In genomic region chr6:27479319-27480182, GRCh38 we compare ENCODE assay signal across 8 cellular contexts.
DNase-seq lines count a peak whose midpoint lies in the region; ATAC-seq and TF ChIP-seq lines count a peak whose summit lies in the region.

No MANE protein-coding gene starts in this region.

- peak; percentile 54 for ATAC-seq in HG03139 (IDR thresholded peaks at IDR 0.05; ENCODE audit: unreplicated experiment)

- DNase-seq in AG10803 (ENCODE audit: low read depth) = peak; percentile 96
- peak; percentile 82 for DNase-seq in NCI-H226
- DNase-seq in activated CD4-positive, CD25-positive, alpha-beta regulatory T cell treated with anti-CD3 and anti-CD28 coated beads, Interleukin-2, amount 50 U/mL, for 16 hours (ENCODE audit: low read depth, low spot score) = peak; percentile 73
- peak; percentile 94 for DNase-seq in cerebellar cortex (ENCODE audit: low spot score)
- peak; percentile 80 for DNase-seq in kidney glomerular epithelial cell (lab: John Stamatoyannopoulos, UW)
- peak; percentile 79 to 90 for DNase-seq in stimulated activated CD4-positive, alpha-beta T cell treated with anti-CD3 and anti-CD28 coated beads, Interleukin-1b, Interleukin-23, amount 100 ng/mL, for 1 hour (ENCODE audit: low read depth in 2 of 2)

- H3K4me3 ChIP-seq in AG10803 (ENCODE audit: low read length) = peak overlapping the region; percentile 81

- in situ Hi-C loops in GM18951 (cut with MboI; ENCODE audit: low sequenced_read_pairs, unreplicated experiment) = no loop called here

- TF ChIP-seq CTCF in AG10803 (conservative IDR thresholded peaks at IDR 0.05; ENCODE audit: low read length) = no peak

- peak; percentile 31 for TF ChIP-seq POLR2A in GM18951 (IDR thresholded peaks at IDR 0.05; ENCODE audit: extremely low read depth, insufficient read depth, insufficient read length)

Comparison
In these comparisons a context has a peak if more than half of its experiments do, and no peak if none do; other contexts are left out.
1. Peak in every context shown above with its lines: DNase-seq, ATAC-seq and H3K4me3 ChIP-seq.